Comparison of ENCODE assay signal across 8 cellular contexts in genomic region chr9:2017209-2017458, GRCh38. TPM values are rescaled to one million over a fixed set of nuclear protein-coding genes. Genes with fewer than 3 reads are reported as not detected.
DNase-seq lines count a peak whose midpoint lies in the region; ATAC-seq and TF ChIP-seq lines count a peak whose summit lies in the region.

No MANE protein-coding gene starts in this region.

- H3K27ac ChIP-seq in trophoblast cell (ENCODE audit: low read depth, low read length): peak overlapping the region; percentile 67

- H2BK12ac ChIP-seq in trophoblast cell (ENCODE audit: low read length): no peak overlapping the region

- H3K36me3 ChIP-seq in ES-I3 (ENCODE audit: insufficient read depth, low read length): no peaks in the 10 kb centered on the region
- no peaks in the 10 kb centered on the region for H3K36me3 ChIP-seq in trophoblast cell (ENCODE audit: control insufficient read depth in 1 of 2, insufficient read depth in 2 of 2, low read length in 2 of 2)

- no peaks in the 10 kb centered on the region for H3K27me3 ChIP-seq in trophoblast cell (ENCODE audit: insufficient read depth, low read length)

- peak overlapping the region; percentile 40 for H2BK120ac ChIP-seq in trophoblast cell (ENCODE audit: insufficient read depth, low read length, poor library complexity)

- H2AK5ac ChIP-seq in trophoblast cell (ENCODE audit: low read length): no peak overlapping the region

- H3K79me1 ChIP-seq in trophoblast cell (ENCODE audit: low read length): peaks cover 28% of the 10 kb centered on the region

- no CpG with 5 or more reads among the region's 21 CpGs for WGBS in trophoblast cell (ENCODE audit: extremely low coverage, insufficient coverage, insufficient read length)

- peak overlapping the region; percentile 54 for H3K14ac ChIP-seq in trophoblast cell (ENCODE audit: low read length)

- H3K23ac ChIP-seq in trophoblast cell (ENCODE audit: low read length): no peak overlapping the region

- H2AFZ ChIP-seq in trophoblast cell (ENCODE audit: insufficient read depth, low read length, poor library complexity): peak overlapping the region; percentile 9

- H3K9me3 ChIP-seq in ES-I3 (ENCODE audit: control insufficient read depth, insufficient read depth, low read length) (no peaks in the 10 kb centered on the region), trophoblast cell (ENCODE audit: insufficient read depth, low read depth, low read length) (no peaks in the 10 kb centered on the region)

- H3K79me2 ChIP-seq in trophoblast cell (ENCODE audit: control insufficient read depth, insufficient read depth, low read length, poor library complexity): peaks cover 24% of the 10 kb centered on the region

- no peak overlapping the region for H4K12ac ChIP-seq in trophoblast cell (ENCODE audit: low read depth, low read length)

- peak overlapping the region; percentile 23 for H3K18ac ChIP-seq in trophoblast cell (ENCODE audit: low read length)

- H4K8ac ChIP-seq in trophoblast cell (ENCODE audit: low read depth, low read length): peak overlapping the region; percentile 40

- H3K4me2 ChIP-seq in trophoblast cell (ENCODE audit: low read length): peak overlapping the region; percentile 88

- peak overlapping the region; percentile 41 for H3K4ac ChIP-seq in trophoblast cell (ENCODE audit: low read depth, low read length)

- H3K9ac ChIP-seq in ES-I3 (ENCODE audit: low read depth, low read length): peak overlapping the region; percentile 90
- H3K9ac ChIP-seq in trophoblast cell (ENCODE audit: low read length): peak overlapping the region; percentile 76

- TF ChIP-seq CTCF in fibroblast of pulmonary artery (IDR thresholded peaks at IDR 0.05; ENCODE audit: low read length, missing control alignments): no peak

- ATAC-seq in GM21825 (IDR thresholded peaks at IDR 0.05; ENCODE audit: unreplicated experiment): no peak

- peak overlapping the region; percentile 89 for H3K4me3 ChIP-seq in fibroblast of pulmonary artery (replicated peaks; ENCODE audit: low read depth, low read length)
- peak overlapping the region; percentile 97 for H3K4me3 ChIP-seq in trophoblast cell (ENCODE audit: low read depth, low read length)

- H2BK5ac ChIP-seq in trophoblast cell (ENCODE audit: low read depth, low read length, poor library complexity): peak overlapping the region; percentile 59

- DNase-seq in T follicular helper cell (ENCODE audit: low read depth): peak; percentile 30
- no peak for DNase-seq in fibroblast of pulmonary artery (ENCODE audit: low read depth)
- no peak for DNase-seq in trophoblast cell
- DNase-seq in pons (ENCODE audit: low spot score): no peak
- DNase-seq in NCI-H1417 treated with DMSO at 0.1 percent for 48 hours (lab: John Stamatoyannopoulos, UW): no peak
- no peak for DNase-seq in AG08396 (ENCODE audit: low spot score)

- peak overlapping the region; percentile 81 for H4K91ac ChIP-seq in trophoblast cell (ENCODE audit: low read depth, low read length)

- no peaks in the 10 kb centered on the region; the same call in 1 of the 2 replicates for H3K4me1 ChIP-seq in ES-I3 (ENCODE audit: insufficient read depth, low read length)
- H3K4me1 ChIP-seq in trophoblast cell (ENCODE audit: control insufficient read depth in 1 of 2, insufficient read depth in 2 of 2, low read length in 2 of 2): peaks cover 3 to 5% of the 10 kb centered on the region in 2 experiments

RNA-seq across cellular contexts. Expression of gene SMARCA2, which starts 2.0 kb away (rescaled TPM):
- 70.8 and 75.1 TPM in 2 replicates for polyA plus RNA-seq in trophoblast cell (2013)
